In genomic region chr3:107810195-107811071, GRCh38 we compare ENCODE assay signal across 10 cellular contexts.
DNase-seq lines count a peak whose midpoint lies in the region; ATAC-seq, FAIRE-seq and TF ChIP-seq lines count a peak whose summit lies in the region.
"Had no signal": no experiment of that assay in that cellular context is flagged by ENCODE, and none has a peak within 500 bp of the region (broad histone marks: within the 10 kb centered on the region; RNA-seq: fewer than 3 reads in every experiment).

No MANE protein-coding gene starts in this region.

- no peak overlapping the region for H2AFZ ChIP-seq in K562 (ENCODE audit: low read depth, low read length)

- no peaks in the 10 kb centered on the region for H3K27me3 Mint-ChIP-seq in activated naive CD4-positive, alpha-beta T cell treated with anti-CD3 and anti-CD28 coated beads, Interleukin-2, amount 10 ng/mL, durations not matched to agents 7 days and 5 days
- no peaks in the 10 kb centered on the region for H3K27me3 Mint-ChIP-seq in activated naive CD4-positive, alpha-beta T cell treated with anti-CD3 and anti-CD28 coated beads for 36 hours (ENCODE audit: low read depth)
- no peaks in the 10 kb centered on the region for H3K27me3 Mint-ChIP-seq in stimulated activated naive CD8-positive, alpha-beta T cell treated with anti-CD3 and anti-CD28 coated beads, Interleukin-15, amount 100 ng/mL, for 72 hours

- H3K36me3 ChIP-seq in K562 (ENCODE audit: control insufficient read depth, insufficient read depth, low read length): peaks cover 7% of the 10 kb centered on the region; the same call in 1 of the 3 replicates

- no peaks in the 10 kb centered on the region for H3K4me1 ChIP-seq in K562 (replicated peaks in 1 of 2; ENCODE audit: control insufficient read depth in 2 of 2, insufficient read depth in 2 of 2, low read length in 2 of 2)

- no TSS peak for BruUV-seq in K562 (replicated peaks; lab: Mats Ljungman, UMichigan)

- ATAC-seq in K562 (no peak), GM18520 (IDR thresholded peaks at IDR 0.05; ENCODE audit: unreplicated experiment) (no peak), esophagus mucosa (no peak)
- peak; percentile 57 for ATAC-seq in stimulated activated naive CD8-positive, alpha-beta T cell treated with anti-CD3 and anti-CD28 coated beads, Interleukin-15, amount 100 ng/mL, for 72 hours
- ATAC-seq: left ventricle myocardium superior had no signal

- no peak for TF ChIP-seq RAD21 in K562 (CRISPR knock-in tag; conservative IDR thresholded peaks at IDR 0.05 in 1 of 2, IDR thresholded peaks at IDR 0.05 in 1 of 2)

- no peak for TF ChIP-seq CTCF in K562 (IDR thresholded peaks at IDR 0.05 in 2 of 3, conservative IDR thresholded peaks at IDR 0.05 in 1 of 3; ENCODE audit: insufficient read depth in 2 of 3, low read depth in 1 of 3, low read length in 3 of 3)

- no peak for TF ChIP-seq EP300 in K562 (IDR thresholded peaks at IDR 0.05; ENCODE audit: low read length)

- no peak overlapping the region for H3K4me3 Mint-ChIP-seq in activated naive CD4-positive, alpha-beta T cell treated with anti-CD3 and anti-CD28 coated beads, Interleukin-2, amount 10 ng/mL, durations not matched to agents 7 days and 5 days
- no peak overlapping the region for H3K4me3 Mint-ChIP-seq in activated naive CD4-positive, alpha-beta T cell treated with anti-CD3 and anti-CD28 coated beads for 36 hours
- peak overlapping the region in 1 of 2 donors; percentile 24 for H3K4me3 Mint-ChIP-seq in stimulated activated naive CD8-positive, alpha-beta T cell treated with anti-CD3 and anti-CD28 coated beads, Interleukin-15, amount 100 ng/mL, for 72 hours

- H3K4me1 Mint-ChIP-seq in activated naive CD4-positive, alpha-beta T cell treated with anti-CD3 and anti-CD28 coated beads, Interleukin-2, amount 10 ng/mL, durations not matched to agents 7 days and 5 days: peaks cover 9% of the 10 kb centered on the region
- H3K4me1 Mint-ChIP-seq in activated naive CD4-positive, alpha-beta T cell treated with anti-CD3 and anti-CD28 coated beads for 36 hours (ENCODE audit: low read depth): peaks cover 13% of the 10 kb centered on the region
- H3K4me1 Mint-ChIP-seq in stimulated activated naive CD8-positive, alpha-beta T cell treated with anti-CD3 and anti-CD28 coated beads, Interleukin-15, amount 100 ng/mL, for 72 hours: peaks cover 10% of the 10 kb centered on the region

- H3K4me3 ChIP-seq in K562: no peak overlapping the region

- H3K27ac Mint-ChIP-seq in activated naive CD4-positive, alpha-beta T cell treated with anti-CD3 and anti-CD28 coated beads, Interleukin-2, amount 10 ng/mL, durations not matched to agents 7 days and 5 days: peak overlapping the region; percentile 6
- no peak overlapping the region for H3K27ac Mint-ChIP-seq in activated naive CD4-positive, alpha-beta T cell treated with anti-CD3 and anti-CD28 coated beads for 36 hours
- H3K27ac Mint-ChIP-seq in stimulated activated naive CD8-positive, alpha-beta T cell treated with anti-CD3 and anti-CD28 coated beads, Interleukin-15, amount 100 ng/mL, for 72 hours: peak overlapping the region in 1 of 2 donors; percentile 87

- H3K36me3 Mint-ChIP-seq in activated naive CD4-positive, alpha-beta T cell treated with anti-CD3 and anti-CD28 coated beads, Interleukin-2, amount 10 ng/mL, durations not matched to agents 7 days and 5 days: peaks cover 15% of the 10 kb centered on the region
- H3K36me3 Mint-ChIP-seq in activated naive CD4-positive, alpha-beta T cell treated with anti-CD3 and anti-CD28 coated beads for 36 hours (ENCODE audit: low read depth): peaks cover 9% of the 10 kb centered on the region

- H3K9me3 ChIP-seq in K562 (replicated peaks; ENCODE audit: control insufficient read depth, insufficient read depth, low read depth, low read length): no peaks in the 10 kb centered on the region

- H3K4me2 ChIP-seq in K562 (ENCODE audit: insufficient read depth, low read length): no peak overlapping the region

- H3K9me3 Mint-ChIP-seq in activated naive CD4-positive, alpha-beta T cell treated with anti-CD3 and anti-CD28 coated beads, Interleukin-2, amount 10 ng/mL, durations not matched to agents 7 days and 5 days: no peaks in the 10 kb centered on the region
- no peaks in the 10 kb centered on the region for H3K9me3 Mint-ChIP-seq in activated naive CD4-positive, alpha-beta T cell treated with anti-CD3 and anti-CD28 coated beads for 36 hours
- no peaks in the 10 kb centered on the region for H3K9me3 Mint-ChIP-seq in stimulated activated naive CD8-positive, alpha-beta T cell treated with anti-CD3 and anti-CD28 coated beads, Interleukin-15, amount 100 ng/mL, for 72 hours

- POLR2A ChIA-PET in K562 (lab: Yijun Ruan, JAX): interaction anchor here (0.7 kb wide), 1 partner anchor 9 kb away, joined by 3 read pairs; no protein-coding TSS in a partner anchor

- intact Hi-C loops in activated naive CD4-positive, alpha-beta T cell treated with anti-CD3 and anti-CD28 coated beads for 36 hours (cut with micrococcal nuclease): no loop called here
- intact Hi-C loops in K562 (cut with micrococcal nuclease): no loop called here

- H3K27ac ChIP-seq in K562 (ENCODE audit: extremely low read depth, low read depth, low read length): no peak overlapping the region

- no peaks in the 10 kb centered on the region for H4K20me1 ChIP-seq in K562 (replicated peaks; ENCODE audit: control insufficient read depth, insufficient read depth, low read length)

- H3K9ac ChIP-seq in K562 (ENCODE audit: insufficient read depth in 1 of 2, low read depth in 2 of 2, low read length in 2 of 2): no peak overlapping the region

- FAIRE-seq in K562 (lab: Jason Lieb, UNC): no peak

- H3K79me2 ChIP-seq in K562 (ENCODE audit: control insufficient read depth, insufficient read depth, low read length): no peaks in the 10 kb centered on the region

- 40% methylated on average over 8 of the region's 8 CpGs for WGBS in K562 (ENCODE audit: insufficient coverage, low coverage, missing lambda C conversion rate)

- DNase-seq in activated naive CD4-positive, alpha-beta T cell treated with anti-CD3 and anti-CD28 coated beads, Interleukin-2, amount 10 ng/mL, durations not matched to agents 7 days and 5 days: no peak
- no peak for DNase-seq in activated naive CD4-positive, alpha-beta T cell treated with anti-CD3 and anti-CD28 coated beads for 36 hours
- DNase-seq in HuH-7 (ENCODE audit: low spot score): peak; percentile 53
- no peak for DNase-seq in K562 (ENCODE audit: extremely low read depth in 1 of 4, low spot score in 3 of 4)
- DNase-seq in stimulated activated naive CD8-positive, alpha-beta T cell treated with anti-CD3 and anti-CD28 coated beads, Interleukin-15, amount 100 ng/mL, for 72 hours: no peak
- no peak for DNase-seq in stimulated activated CD4-positive, alpha-beta T cell treated with anti-CD3 and anti-CD28 coated beads, Interleukin-4, amount 100 ng/mL, for 1 hour
- DNase-seq: left ventricle myocardium superior, NCI-H1092 treated with DMSO at 0.1 percent for 48 hours had no signal

- no peaks in the 10 kb centered on the region for H3K27me3 ChIP-seq in K562 (ENCODE audit: control insufficient read depth in 2 of 2, insufficient read depth in 2 of 2, low read length in 2 of 2)

- H3K9me1 ChIP-seq in K562 (ENCODE audit: control insufficient read depth, insufficient read depth, low read length): no peaks in the 10 kb centered on the region

- no peak for TF ChIP-seq POLR2A in K562 (conservative IDR thresholded peaks at IDR 0.05)

- CTCF ChIA-PET in activated naive CD4-positive, alpha-beta T cell treated with anti-CD3 and anti-CD28 coated beads, Interleukin-2, amount 10 ng/mL, durations not matched to agents 7 days and 5 days (lab: Charles Lee): interaction anchor here (0.6 to 1.0 kb wide), 3 partner anchors 16 to 1312 kb away, joined by 3 to 5 read pairs (median 4); no protein-coding TSS in a partner anchor
- CTCF ChIA-PET in activated naive CD4-positive, alpha-beta T cell treated with anti-CD3 and anti-CD28 coated beads for 36 hours (lab: Charles Lee): interaction anchor here (0.7 kb wide), 2 partner anchors 9 to 63 kb away, joined by 3 to 6 read pairs; no protein-coding TSS in a partner anchor
- CTCF ChIA-PET in K562 (lab: Yijun Ruan, JAX; ENCODE audit: low intra/inter-chr PET ratio): interaction anchor here (0.6 kb wide), 1 partner anchor 155 kb away, joined by 3 read pairs; no protein-coding TSS in a partner anchor

- in situ Hi-C loops in K562 (cut with MboI): no loop called here

TF ChIP-seq in K562, 482 proteins besides CTCF, POLR2A, EP300 and RAD21:
- TF ChIP-seq MTF1 (CRISPR knock-in tag; IDR thresholded peaks at IDR 0.05; ENCODE audit: borderline replicate concordance) (no peak), MEIS2 (IDR thresholded peaks at IDR 0.05; ENCODE audit: partially characterized antibody) (peak; percentile 20)
